ENCODE assay signal across 10 cellular contexts in the genomic region with DNA sequence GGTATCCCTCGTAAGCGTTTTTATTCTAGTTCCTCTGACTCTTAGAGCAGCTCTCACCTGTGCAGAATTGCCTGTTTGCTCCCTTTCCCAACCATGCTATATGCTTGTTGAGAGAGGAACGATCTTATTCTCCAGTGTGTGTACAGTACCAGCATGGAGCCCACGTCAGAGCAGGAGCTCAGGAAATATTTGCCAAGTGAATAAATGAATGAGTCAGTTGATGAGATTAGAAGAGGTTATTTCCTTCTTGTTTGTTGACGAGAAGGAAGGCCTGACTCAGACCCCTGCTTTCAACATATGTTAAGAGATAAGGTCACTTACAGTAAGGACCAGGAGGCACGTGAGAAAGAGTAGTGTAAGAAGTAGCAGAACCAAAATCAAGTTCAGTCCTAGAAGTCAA.
DNase-seq lines count a peak whose midpoint lies in the region; ATAC-seq and TF ChIP-seq lines count a peak whose summit lies in the region.
"Had no signal": no experiment of that assay in that cellular context is flagged by ENCODE, and none has a peak within 500 bp of the region (broad histone marks: within the 10 kb centered on the region; RNA-seq: fewer than 3 reads in every experiment).

No MANE protein-coding gene starts in this region.

- peak; percentile 2 for DNase-seq in NCI-H345 (lab: John Stamatoyannopoulos, UW)
- no peak for DNase-seq in NCI-H345 treated with DMSO at 0.1 percent for 48 hours (lab: John Stamatoyannopoulos, UW; ENCODE audit: unreplicated experiment)
- peak; percentile 16 for DNase-seq in T1000 (lab: John Stamatoyannopoulos, UW)
- DNase-seq in fibroblast of pulmonary artery (ENCODE audit: low read depth) = peak; percentile 98
- peak; percentile 59 for DNase-seq in stromal cell of bone marrow (ENCODE audit: low read depth)
- no peak for DNase-seq in NCI-H2081 treated with DMSO at 0.1 percent for 48 hours (lab: John Stamatoyannopoulos, UW)
- DNase-seq in T-helper 2 cell = no peak
- DNase-seq: WERI-Rb-1 had no signal

- H3K4me3 ChIP-seq in fibroblast of pulmonary artery (replicated peaks; ENCODE audit: low read depth, low read length) = no peak overlapping the region
- H3K4me3 ChIP-seq: coronary artery had no signal

- no peak for ATAC-seq in GM18861 (IDR thresholded peaks at IDR 0.05; ENCODE audit: unreplicated experiment)

- no peak for TF ChIP-seq CTCF in fibroblast of pulmonary artery (IDR thresholded peaks at IDR 0.05; ENCODE audit: low read length, missing control alignments)

Comparison
In these comparisons a context has a peak if more than half of its experiments do, and no peak if none do; other contexts are left out.
1. DNase-seq: peak in NCI-H345 (single experiment), T1000 (single experiment), fibroblast of pulmonary artery (single experiment) and stromal cell of bone marrow (single experiment); none in NCI-H345 treated with DMSO at 0.1 percent for 48 hours (single experiment), NCI-H2081 treated with DMSO at 0.1 percent for 48 hours (single experiment) and T-helper 2 cell (0 of 5).